1 cellular context compared by ENCODE assay signal in the genomic region with DNA sequence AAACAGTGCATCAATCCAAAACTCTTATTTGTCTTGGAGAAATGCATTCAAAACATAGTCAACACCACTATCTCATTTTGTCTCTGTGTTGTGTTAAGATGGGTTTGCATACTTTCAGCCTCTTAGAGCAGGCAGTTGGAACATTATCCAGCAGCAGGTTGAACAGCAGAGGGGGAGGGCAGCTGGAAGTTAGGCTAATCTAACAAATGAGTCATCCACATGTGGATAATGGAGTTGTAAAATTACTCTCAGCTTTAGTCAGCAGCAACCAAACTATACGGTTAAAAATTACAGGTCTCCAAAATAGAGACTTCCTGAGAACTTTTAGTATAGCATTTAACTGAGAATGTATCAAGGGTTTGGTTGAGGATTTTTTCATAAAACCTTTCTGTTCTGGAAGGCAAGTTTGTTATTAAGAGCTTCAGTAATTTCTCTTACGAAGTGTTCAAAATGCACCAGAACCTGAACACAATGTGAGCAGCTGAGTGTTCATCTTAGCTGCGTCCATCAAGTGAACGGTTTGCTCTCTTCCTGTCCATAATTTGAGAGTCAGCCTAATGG.
TF ChIP-seq lines count a peak whose summit lies in the region.

No MANE protein-coding gene starts in this region.

TF ChIP-seq in HEK293, 187 proteins besides CTCF, POLR2A, EP300 and RAD21 (continued from another document):
- TF ChIP-seq, protein P1, sequence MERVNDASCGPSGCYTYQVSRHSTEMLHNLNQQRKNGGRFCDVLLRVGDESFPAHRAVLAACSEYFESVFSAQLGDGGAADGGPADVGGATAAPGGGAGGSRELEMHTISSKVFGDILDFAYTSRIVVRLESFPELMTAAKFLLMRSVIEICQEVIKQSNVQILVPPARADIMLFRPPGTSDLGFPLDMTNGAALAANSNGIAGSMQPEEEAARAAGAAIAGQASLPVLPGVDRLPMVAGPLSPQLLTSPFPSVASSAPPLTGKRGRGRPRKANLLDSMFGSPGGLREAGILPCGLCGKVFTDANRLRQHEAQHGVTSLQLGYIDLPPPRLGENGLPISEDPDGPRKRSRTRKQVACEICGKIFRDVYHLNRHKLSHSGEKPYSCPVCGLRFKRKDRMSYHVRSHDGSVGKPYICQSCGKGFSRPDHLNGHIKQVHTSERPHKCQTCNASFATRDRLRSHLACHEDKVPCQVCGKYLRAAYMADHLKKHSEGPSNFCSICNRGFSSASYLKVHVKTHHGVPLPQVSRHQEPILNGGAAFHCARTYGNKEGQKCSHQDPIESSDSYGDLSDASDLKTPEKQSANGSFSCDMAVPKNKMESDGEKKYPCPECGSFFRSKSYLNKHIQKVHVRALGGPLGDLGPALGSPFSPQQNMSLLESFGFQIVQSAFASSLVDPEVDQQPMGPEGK (tag by site-specific recombination; IDR thresholded peaks at IDR 0.05) = peak; percentile 42
- TF ChIP-seq ZBTB21 (tag by site-specific recombination; IDR thresholded peaks at IDR 0.05) (0 out of 2 replicates have a peak, but pooled peaks have one; percentile 40), ZNF335 (tag by site-specific recombination; conservative IDR thresholded peaks at IDR 0.05) (0 out of 2 replicates have a peak, but pooled peaks have one; percentile 49), GLIS2 (tag by site-specific recombination; IDR thresholded peaks at IDR 0.05) (no peak), ZNF626 (tag by site-specific recombination; IDR thresholded peaks at IDR 0.05) (no peak), ZNF112 (tag by site-specific recombination; IDR thresholded peaks at IDR 0.05) (no peak), ZNF274 (IDR thresholded peaks at IDR 0.05; ENCODE audit: low read length) (no peak), ZNF274 (tag by site-specific recombination; IDR thresholded peaks at IDR 0.05; ENCODE audit: borderline replicate concordance) (no peak), MYNN (tag by site-specific recombination; IDR thresholded peaks at IDR 0.05; ENCODE audit: borderline replicate concordance) (no peak), PRDM4 (tag by site-specific recombination; IDR thresholded peaks at IDR 0.05) (peak; percentile 54; the same call in 1 of the 2 replicates), ZNF776 (tag by site-specific recombination; IDR thresholded peaks at IDR 0.05; ENCODE audit: borderline replicate concordance) (no peak), ZBTB6 (tag by site-specific recombination; IDR thresholded peaks at IDR 0.05) (no peak), ZNF701 (tag by site-specific recombination; IDR thresholded peaks at IDR 0.05) (no peak), ZNF214 (tag by site-specific recombination; IDR thresholded peaks at IDR 0.05; ENCODE audit: borderline replicate concordance) (no peak), SETDB1 (IDR thresholded peaks at IDR 0.05; ENCODE audit: insufficient read length, low read length) (no peak), ZNF416 (tag by site-specific recombination; IDR thresholded peaks at IDR 0.05) (no peak), ZNF311 (tag by site-specific recombination; IDR thresholded peaks at IDR 0.05; ENCODE audit: borderline replicate concordance) (no peak), ZNF548 (tag by site-specific recombination; IDR thresholded peaks at IDR 0.05) (no peak), ZSCAN5A (tag by site-specific recombination; IDR thresholded peaks at IDR 0.05) (no peak), KLF10 (tag by site-specific recombination; IDR thresholded peaks at IDR 0.05) (peak; percentile 62), SALL2 (tag by site-specific recombination; IDR thresholded peaks at IDR 0.05; ENCODE audit: borderline replicate concordance) (no peak), KLF8 (tag by site-specific recombination; IDR thresholded peaks at IDR 0.05) (peak; percentile 56; the same call in 1 of the 2 replicates), ZNF341 (tag by site-specific recombination; IDR thresholded peaks at IDR 0.05; ENCODE audit: low read depth) (peak; percentile 87), ZNF529 (tag by site-specific recombination; IDR thresholded peaks at IDR 0.05; ENCODE audit: insufficient replicate concordance) (no peak), WT1 (tag by site-specific recombination; IDR thresholded peaks at IDR 0.05) (peak; percentile 67)
- TF ChIP-seq, protein P2, sequence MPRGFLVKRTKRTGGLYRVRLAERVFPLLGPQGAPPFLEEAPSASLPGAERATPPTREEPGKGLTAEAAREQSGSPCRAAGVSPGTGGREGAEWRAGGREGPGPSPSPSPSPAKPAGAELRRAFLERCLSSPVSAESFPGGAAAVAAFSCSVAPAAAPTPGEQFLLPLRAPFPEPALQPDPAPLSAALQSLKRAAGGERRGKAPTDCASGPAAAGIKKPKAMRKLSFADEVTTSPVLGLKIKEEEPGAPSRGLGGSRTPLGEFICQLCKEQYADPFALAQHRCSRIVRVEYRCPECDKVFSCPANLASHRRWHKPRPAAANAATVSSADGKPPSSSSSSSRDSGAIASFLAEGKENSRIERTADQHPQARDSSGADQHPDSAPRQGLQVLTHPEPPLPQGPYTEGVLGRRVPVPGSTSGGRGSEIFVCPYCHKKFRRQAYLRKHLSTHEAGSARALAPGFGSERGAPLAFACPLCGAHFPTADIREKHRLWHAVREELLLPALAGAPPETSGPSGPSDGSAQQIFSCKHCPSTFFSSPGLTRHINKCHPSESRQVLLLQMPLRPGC (tag by site-specific recombination; IDR thresholded peaks at IDR 0.05) = peak; percentile 78
- TF ChIP-seq, protein P3, sequence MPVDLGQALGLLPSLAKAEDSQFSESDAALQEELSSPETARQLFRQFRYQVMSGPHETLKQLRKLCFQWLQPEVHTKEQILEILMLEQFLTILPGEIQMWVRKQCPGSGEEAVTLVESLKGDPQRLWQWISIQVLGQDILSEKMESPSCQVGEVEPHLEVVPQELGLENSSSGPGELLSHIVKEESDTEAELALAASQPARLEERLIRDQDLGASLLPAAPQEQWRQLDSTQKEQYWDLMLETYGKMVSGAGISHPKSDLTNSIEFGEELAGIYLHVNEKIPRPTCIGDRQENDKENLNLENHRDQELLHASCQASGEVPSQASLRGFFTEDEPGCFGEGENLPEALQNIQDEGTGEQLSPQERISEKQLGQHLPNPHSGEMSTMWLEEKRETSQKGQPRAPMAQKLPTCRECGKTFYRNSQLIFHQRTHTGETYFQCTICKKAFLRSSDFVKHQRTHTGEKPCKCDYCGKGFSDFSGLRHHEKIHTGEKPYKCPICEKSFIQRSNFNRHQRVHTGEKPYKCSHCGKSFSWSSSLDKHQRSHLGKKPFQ (tag by site-specific recombination; IDR thresholded peaks at IDR 0.05) = no peak
- TF ChIP-seq, protein P4, sequence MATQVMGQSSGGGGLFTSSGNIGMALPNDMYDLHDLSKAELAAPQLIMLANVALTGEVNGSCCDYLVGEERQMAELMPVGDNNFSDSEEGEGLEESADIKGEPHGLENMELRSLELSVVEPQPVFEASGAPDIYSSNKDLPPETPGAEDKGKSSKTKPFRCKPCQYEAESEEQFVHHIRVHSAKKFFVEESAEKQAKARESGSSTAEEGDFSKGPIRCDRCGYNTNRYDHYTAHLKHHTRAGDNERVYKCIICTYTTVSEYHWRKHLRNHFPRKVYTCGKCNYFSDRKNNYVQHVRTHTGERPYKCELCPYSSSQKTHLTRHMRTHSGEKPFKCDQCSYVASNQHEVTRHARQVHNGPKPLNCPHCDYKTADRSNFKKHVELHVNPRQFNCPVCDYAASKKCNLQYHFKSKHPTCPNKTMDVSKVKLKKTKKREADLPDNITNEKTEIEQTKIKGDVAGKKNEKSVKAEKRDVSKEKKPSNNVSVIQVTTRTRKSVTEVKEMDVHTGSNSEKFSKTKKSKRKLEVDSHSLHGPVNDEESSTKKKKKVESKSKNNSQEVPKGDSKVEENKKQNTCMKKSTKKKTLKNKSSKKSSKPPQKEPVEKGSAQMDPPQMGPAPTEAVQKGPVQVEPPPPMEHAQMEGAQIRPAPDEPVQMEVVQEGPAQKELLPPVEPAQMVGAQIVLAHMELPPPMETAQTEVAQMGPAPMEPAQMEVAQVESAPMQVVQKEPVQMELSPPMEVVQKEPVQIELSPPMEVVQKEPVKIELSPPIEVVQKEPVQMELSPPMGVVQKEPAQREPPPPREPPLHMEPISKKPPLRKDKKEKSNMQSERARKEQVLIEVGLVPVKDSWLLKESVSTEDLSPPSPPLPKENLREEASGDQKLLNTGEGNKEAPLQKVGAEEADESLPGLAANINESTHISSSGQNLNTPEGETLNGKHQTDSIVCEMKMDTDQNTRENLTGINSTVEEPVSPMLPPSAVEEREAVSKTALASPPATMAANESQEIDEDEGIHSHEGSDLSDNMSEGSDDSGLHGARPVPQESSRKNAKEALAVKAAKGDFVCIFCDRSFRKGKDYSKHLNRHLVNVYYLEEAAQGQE (tag by site-specific recombination; IDR thresholded peaks at IDR 0.05) = no peak
- TF ChIP-seq, protein P5, sequence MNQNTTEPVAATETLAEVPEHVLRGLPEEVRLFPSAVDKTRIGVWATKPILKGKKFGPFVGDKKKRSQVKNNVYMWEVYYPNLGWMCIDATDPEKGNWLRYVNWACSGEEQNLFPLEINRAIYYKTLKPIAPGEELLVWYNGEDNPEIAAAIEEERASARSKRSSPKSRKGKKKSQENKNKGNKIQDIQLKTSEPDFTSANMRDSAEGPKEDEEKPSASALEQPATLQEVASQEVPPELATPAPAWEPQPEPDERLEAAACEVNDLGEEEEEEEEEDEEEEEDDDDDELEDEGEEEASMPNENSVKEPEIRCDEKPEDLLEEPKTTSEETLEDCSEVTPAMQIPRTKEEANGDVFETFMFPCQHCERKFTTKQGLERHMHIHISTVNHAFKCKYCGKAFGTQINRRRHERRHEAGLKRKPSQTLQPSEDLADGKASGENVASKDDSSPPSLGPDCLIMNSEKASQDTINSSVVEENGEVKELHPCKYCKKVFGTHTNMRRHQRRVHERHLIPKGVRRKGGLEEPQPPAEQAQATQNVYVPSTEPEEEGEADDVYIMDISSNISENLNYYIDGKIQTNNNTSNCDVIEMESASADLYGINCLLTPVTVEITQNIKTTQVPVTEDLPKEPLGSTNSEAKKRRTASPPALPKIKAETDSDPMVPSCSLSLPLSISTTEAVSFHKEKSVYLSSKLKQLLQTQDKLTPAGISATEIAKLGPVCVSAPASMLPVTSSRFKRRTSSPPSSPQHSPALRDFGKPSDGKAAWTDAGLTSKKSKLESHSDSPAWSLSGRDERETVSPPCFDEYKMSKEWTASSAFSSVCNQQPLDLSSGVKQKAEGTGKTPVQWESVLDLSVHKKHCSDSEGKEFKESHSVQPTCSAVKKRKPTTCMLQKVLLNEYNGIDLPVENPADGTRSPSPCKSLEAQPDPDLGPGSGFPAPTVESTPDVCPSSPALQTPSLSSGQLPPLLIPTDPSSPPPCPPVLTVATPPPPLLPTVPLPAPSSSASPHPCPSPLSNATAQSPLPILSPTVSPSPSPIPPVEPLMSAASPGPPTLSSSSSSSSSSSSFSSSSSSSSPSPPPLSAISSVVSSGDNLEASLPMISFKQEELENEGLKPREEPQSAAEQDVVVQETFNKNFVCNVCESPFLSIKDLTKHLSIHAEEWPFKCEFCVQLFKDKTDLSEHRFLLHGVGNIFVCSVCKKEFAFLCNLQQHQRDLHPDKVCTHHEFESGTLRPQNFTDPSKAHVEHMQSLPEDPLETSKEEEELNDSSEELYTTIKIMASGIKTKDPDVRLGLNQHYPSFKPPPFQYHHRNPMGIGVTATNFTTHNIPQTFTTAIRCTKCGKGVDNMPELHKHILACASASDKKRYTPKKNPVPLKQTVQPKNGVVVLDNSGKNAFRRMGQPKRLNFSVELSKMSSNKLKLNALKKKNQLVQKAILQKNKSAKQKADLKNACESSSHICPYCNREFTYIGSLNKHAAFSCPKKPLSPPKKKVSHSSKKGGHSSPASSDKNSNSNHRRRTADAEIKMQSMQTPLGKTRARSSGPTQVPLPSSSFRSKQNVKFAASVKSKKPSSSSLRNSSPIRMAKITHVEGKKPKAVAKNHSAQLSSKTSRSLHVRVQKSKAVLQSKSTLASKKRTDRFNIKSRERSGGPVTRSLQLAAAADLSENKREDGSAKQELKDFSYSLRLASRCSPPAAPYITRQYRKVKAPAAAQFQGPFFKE (tag by site-specific recombination; IDR thresholded peaks at IDR 0.05; ENCODE audit: borderline replicate concordance) = no peak
TF ChIP-seq in HEK293: peak in this region for 50.
